In the genomic region with DNA sequence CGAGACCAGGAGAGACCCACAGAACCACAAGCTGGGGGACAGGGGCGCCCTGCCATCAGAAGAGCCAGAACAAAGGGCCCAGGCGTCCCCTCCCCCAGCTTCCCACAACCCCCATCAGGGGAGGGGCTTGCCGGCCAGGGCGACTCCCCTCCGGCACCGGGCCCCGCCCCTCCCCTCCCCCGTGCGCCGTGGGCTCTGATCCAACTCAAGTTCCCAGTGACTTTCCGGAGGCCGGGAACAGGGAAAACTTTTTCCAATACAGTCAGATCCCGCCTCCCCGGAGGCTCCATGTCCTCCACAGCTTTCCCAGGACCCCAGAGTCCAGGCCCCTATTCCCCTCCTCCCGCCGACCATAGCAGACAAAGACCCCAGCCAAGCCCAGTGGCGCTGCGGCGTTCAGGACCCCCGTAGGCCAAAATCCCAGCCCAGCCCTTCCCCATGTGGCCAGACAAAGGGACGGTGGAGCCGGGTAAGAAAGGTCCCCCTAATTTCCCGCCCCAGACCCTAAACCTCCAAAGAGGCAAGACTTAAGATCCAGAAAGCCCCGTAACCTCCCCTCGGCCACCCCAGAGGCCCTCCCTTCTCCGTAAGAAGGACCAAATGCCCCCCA, we compare ENCODE assay signal across 9 cellular contexts. TPM values are rescaled to one million over a fixed set of nuclear protein-coding genes. Genes with fewer than 3 reads are reported as not detected.
DNase-seq lines count a peak whose midpoint lies in the region; ATAC-seq and TF ChIP-seq lines count a peak whose summit lies in the region.
"Had no signal": no experiment of that assay in that cellular context is flagged by ENCODE, and none has a peak within 500 bp of the region (broad histone marks: within the 10 kb centered on the region; RNA-seq: fewer than 3 reads in every experiment).

No MANE protein-coding gene starts in this region.

- peak overlapping the region; percentile 98 for H3K27ac ChIP-seq in ectodermal cell (ENCODE audit: insufficient read depth, low read depth, low read length, poor library complexity, severe bottlenecking)
- H3K27ac ChIP-seq in tibial nerve = peak overlapping the region; percentile 88 to 97 (median 92)
- H3K27ac ChIP-seq: KMS-11 had no signal

- TF ChIP-seq CTCF in tibial nerve (IDR thresholded peaks at IDR 0.05) = no peak

- DNase-seq in DMS114 treated with DMSO at 0.1 percent for 48 hours (lab: John Stamatoyannopoulos, UW; ENCODE audit: unreplicated experiment) (peak; percentile 9), NCI-H446 (lab: John Stamatoyannopoulos, UW) (peak; percentile 46 to 78), lung microvascular endothelial cell (ENCODE audit: low read depth in 2 of 2) (peak; percentile 89 to 97), tibial nerve (ENCODE audit: low spot score in 2 of 2) (peak; percentile 55 to 72), KG1 (lab: John Stamatoyannopoulos, UW) (no peak)

- H3K4me3 ChIP-seq in ectodermal cell (ENCODE audit: insufficient read depth, low read depth, low read length) = peak overlapping the region; percentile 99
- H3K4me3 ChIP-seq in tibial nerve = peak overlapping the region; percentile 53 to 89 (median 84)

- H3K27me3 ChIP-seq in ectodermal cell (ENCODE audit: control insufficient read depth, insufficient read depth, low read length, poor library complexity, severe bottlenecking) (no peaks in the 10 kb centered on the region), tibial nerve (peaks cover 0 to 4% of the 10 kb centered on the region in 2 donors)

- H3K4me1 ChIP-seq in ectodermal cell (ENCODE audit: control insufficient read depth, insufficient read depth, low read length) (peaks cover 30% of the 10 kb centered on the region), tibial nerve (peaks cover 0 to 40% (median 10%) of the 10 kb centered on the region in 4 donors)

- H3K36me3 ChIP-seq in ectodermal cell (ENCODE audit: control insufficient read depth, insufficient read depth, low read length) (peaks cover 31% of the 10 kb centered on the region), tibial nerve (peaks cover 0 to 35% (median 0%) of the 10 kb centered on the region in 3 donors)

- peak in 1 of 2 donors; percentile 62 for TF ChIP-seq EP300 in tibial nerve (IDR thresholded peaks at IDR 0.05)

- WGBS in ectodermal cell, 2 experiments = 0% methylated on average over 27 of the region's 27 CpGs
- 0 to 1% methylated on average over 22 to 27 of the region's 27 CpGs for WGBS in tibial nerve, 2 donors

- ATAC-seq in HG02588 (IDR thresholded peaks at IDR 0.05; ENCODE audit: unreplicated experiment) = no peak
- ATAC-seq in GM21526 (IDR thresholded peaks at IDR 0.05; ENCODE audit: low FRiP score, unreplicated experiment) = no peak

- TF ChIP-seq POLR2A in tibial nerve (IDR thresholded peaks at IDR 0.05) = peak in 1 of 2 donors; percentile 43

- H3K9me3 ChIP-seq in ectodermal cell (ENCODE audit: control insufficient read depth, low read length) (no peaks in the 10 kb centered on the region), tibial nerve (no peaks in the 10 kb centered on the region)

RNA-seq across cellular contexts. Expression of a gene that starts 0.7 kb away (rescaled TPM):
- 256 TPM for polyA plus RNA-seq in ectodermal cell (2013, experiment 1 of 4)
- 264 TPM for polyA plus RNA-seq in ectodermal cell (2013, experiment 2 of 4)
- polyA plus RNA-seq in ectodermal cell (2013, experiment 3 of 4) = 213 TPM
- 230 TPM for polyA plus RNA-seq in ectodermal cell (2013, experiment 4 of 4)
- 51.4 and 57.1 TPM in 2 replicates for total RNA-seq in lung microvascular endothelial cell
- total RNA-seq in tibial nerve = 10 to 100 TPM; 17.8 to 39.0 (median 21.4) TPM

RNA-seq across cellular contexts. Expression of a gene that starts 2.1 kb away (rescaled TPM):
- 5.4 TPM for polyA plus RNA-seq in ectodermal cell (2013, experiment 1 of 4)
- 4.3 TPM for polyA plus RNA-seq in ectodermal cell (2013, experiment 2 of 4)
- polyA plus RNA-seq in ectodermal cell (2013, experiment 3 of 4) = 8.6 TPM
- 7.2 TPM for polyA plus RNA-seq in ectodermal cell (2013, experiment 4 of 4)
- 0.22 and 0.40 TPM in 2 replicates for total RNA-seq in lung microvascular endothelial cell
- not detected for total RNA-seq in tibial nerve

RNA-seq across cellular contexts. Expression of a gene that starts 26.3 kb away (rescaled TPM):
- polyA plus RNA-seq in ectodermal cell (2013, experiment 1 of 4) = not detected
- polyA plus RNA-seq in ectodermal cell (2013, experiment 2 of 4) = not detected
- polyA plus RNA-seq in ectodermal cell (2013, experiment 3 of 4) = not detected
- polyA plus RNA-seq in ectodermal cell (2013, experiment 4 of 4) = not detected
- total RNA-seq in lung microvascular endothelial cell (not detected in 2 replicates), tibial nerve (10 to 100 TPM in 3 of 4 donors, 1 to 10 TPM in 1; 9.8 to 18.6 (median 15.8) TPM)

RNA-seq across cellular contexts. Expression of a gene that starts 26.5 kb away (rescaled TPM):
- 0.31 TPM for polyA plus RNA-seq in ectodermal cell (2013, experiment 1 of 4)
- not detected for polyA plus RNA-seq in ectodermal cell (2013, experiment 2 of 4)
- 0.11 TPM for polyA plus RNA-seq in ectodermal cell (2013, experiment 3 of 4)
- polyA plus RNA-seq in ectodermal cell (2013, experiment 4 of 4) = 0.32 TPM
- not detected in 2 replicates for total RNA-seq in lung microvascular endothelial cell
- total RNA-seq in tibial nerve = not detected

RNA-seq across cellular contexts. Expression of a gene that starts 36.6 kb away (rescaled TPM):
- polyA plus RNA-seq in ectodermal cell (2013, experiment 1 of 4) = 9.2 TPM
- polyA plus RNA-seq in ectodermal cell (2013, experiment 2 of 4) = 8.2 TPM
- polyA plus RNA-seq in ectodermal cell (2013, experiment 3 of 4) = 4.1 TPM
- 5.0 TPM for polyA plus RNA-seq in ectodermal cell (2013, experiment 4 of 4)
- total RNA-seq in lung microvascular endothelial cell (0.20 and 0.22 TPM in 2 replicates), tibial nerve (1 to 10 TPM; 2.6 to 4.6 (median 3.4) TPM)

Comparison
In these comparisons a context has a peak if more than half of its experiments do, and no peak if none do; other contexts are left out.
1. RNA of a gene that starts 26.3 kb away (total RNA-seq): 9.8 to 18.6 TPM in tibial nerve; not detected in lung microvascular endothelial cell; every median in the first group is over 10 times any median in the second.